Comparison of ENCODE assay signal across 9 cellular contexts in the genomic region with DNA sequence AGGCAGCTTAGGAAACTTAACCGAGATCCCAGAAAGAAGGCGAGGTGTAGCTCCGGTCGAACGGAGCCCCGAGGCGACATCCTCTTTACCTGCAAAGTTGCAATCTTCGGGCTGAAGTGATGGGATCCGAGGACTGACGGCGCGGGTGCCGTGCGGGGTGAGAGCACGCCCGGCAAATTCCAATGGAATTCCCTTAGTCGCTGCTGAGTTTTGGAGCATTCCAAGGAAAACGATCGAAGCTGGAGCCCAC. TPM values are rescaled to one million over a fixed set of nuclear protein-coding genes. Genes with fewer than 3 reads are reported as not detected.
DNase-seq lines count a peak whose midpoint lies in the region; ATAC-seq, FAIRE-seq and TF ChIP-seq lines count a peak whose summit lies in the region.
"Had no signal": no experiment of that assay in that cellular context is flagged by ENCODE, and none has a peak within 500 bp of the region (broad histone marks: within the 10 kb centered on the region; RNA-seq: fewer than 3 reads in every experiment).

No MANE protein-coding gene starts in this region.

- no peaks in the 10 kb centered on the region for H3K9me1 ChIP-seq in keratinocyte (ENCODE audit: control insufficient read depth, extremely low read depth, insufficient read depth, low read length)

- peaks cover 3% of the 10 kb centered on the region for H3F3A ChIP-seq in smooth muscle cell (ENCODE audit: low read depth)

- no peak for FAIRE-seq in keratinocyte (lab: Jason Lieb, UNC)

- no peak overlapping the region for H3K27ac Mint-ChIP-seq in MCF 10A (ENCODE audit: low read depth, unreplicated experiment)
- H3K27ac Mint-ChIP-seq: natural killer cell treated with Interleukin-12 subunit alpha and Interleukin-12 subunit beta and Interleukin-15 and Interleukin-18, amount 100 ng/mL, for 72 hours had no signal

- H3K4me1 Mint-ChIP-seq in MCF 10A (ENCODE audit: insufficient read depth, unreplicated experiment), result peaks cover 12% of the 10 kb centered on the region

- no peak overlapping the region for H3K27ac ChIP-seq in HUES6 (ENCODE audit: low read depth, low read length)
- H3K27ac ChIP-seq in keratinocyte (ENCODE audit: control insufficient read depth, insufficient read depth, low read length), result no peak overlapping the region
- H3K27ac ChIP-seq in smooth muscle cell (ENCODE audit: low read depth), result no peak overlapping the region

- H2AFZ ChIP-seq in keratinocyte (ENCODE audit: control insufficient read depth, low read length) (peak overlapping the region; percentile 39), smooth muscle cell (ENCODE audit: low read depth) (peak overlapping the region; percentile 98)

- dilution Hi-C loops in keratinocyte (cut with MboI; ENCODE audit: extremely low pct_ligation_motif_present, low sequenced_read_pairs), result no loop called here

- H3K27me3 ChIP-seq in HUES6 (ENCODE audit: control insufficient read depth, insufficient read depth, low read length) (peaks cover 30% of the 10 kb centered on the region), keratinocyte (ENCODE audit: control insufficient read depth, extremely low read depth, insufficient read depth, low read length) (peaks cover 17% of the 10 kb centered on the region), smooth muscle cell (ENCODE audit: low read depth) (peaks cover 9% of the 10 kb centered on the region)

- under 1% methylated on average over 19 of the region's 19 CpGs for WGBS in smooth muscle cell (ENCODE audit: low lambda C conversion rate)

- POLR2A ChIA-PET in MCF 10A (lab: Yijun Ruan, JAX), result interaction anchor here (0.9 to 1.1 kb wide), 2 partner anchors 498 to 660 kb away, joined by 3 read pairs; no protein-coding TSS in a partner anchor

- peaks cover 12% of the 10 kb centered on the region for H3K27me3 Mint-ChIP-seq in MCF 10A (ENCODE audit: insufficient read depth, unreplicated experiment)

- H3K4me3 Mint-ChIP-seq in MCF 10A (ENCODE audit: unreplicated experiment), result peak overlapping the region; percentile 71
- H3K4me3 Mint-ChIP-seq: natural killer cell treated with Interleukin-12 subunit alpha and Interleukin-12 subunit beta and Interleukin-15 and Interleukin-18, amount 100 ng/mL, for 72 hours had no signal

- H3K9me3 Mint-ChIP-seq in MCF 10A (ENCODE audit: unreplicated experiment), result no peaks in the 10 kb centered on the region

- no TSS peak for BruUV-seq in MCF 10A (replicated peaks; lab: Mats Ljungman, UMichigan)

- intact Hi-C loops in MCF 10A (cut with micrococcal nuclease), result loop anchor here (10.0 kb wide), 1 partner anchor 895 kb away; no protein-coding TSS in a partner anchor

- H3K36me3 Mint-ChIP-seq in MCF 10A (ENCODE audit: insufficient read depth, unreplicated experiment), result no peaks in the 10 kb centered on the region

- H3K9me3 ChIP-seq in HUES6 (ENCODE audit: control insufficient read depth, insufficient read depth, low read depth, low read length) (no peaks in the 10 kb centered on the region), keratinocyte (ENCODE audit: control insufficient read depth, low read depth, low read length) (no peaks in the 10 kb centered on the region), smooth muscle cell (replicated peaks; ENCODE audit: low read depth) (no peaks in the 10 kb centered on the region)

- H3K9ac ChIP-seq in HUES6 (ENCODE audit: low read length), result peak overlapping the region; percentile 72
- H3K9ac ChIP-seq in keratinocyte (ENCODE audit: control insufficient read depth, extremely low read depth, insufficient read depth, low read length), result no peak overlapping the region
- H3K9ac ChIP-seq in smooth muscle cell (ENCODE audit: low read depth), result no peak overlapping the region

- H3K36me3 ChIP-seq in HUES6 (ENCODE audit: control insufficient read depth, insufficient read depth, low read length) (no peaks in the 10 kb centered on the region), keratinocyte (ENCODE audit: control insufficient read depth in 2 of 2, extremely low read depth in 1 of 2, insufficient read depth in 2 of 2, low read length in 2 of 2) (no peaks in the 10 kb centered on the region), smooth muscle cell (ENCODE audit: low read depth) (no peaks in the 10 kb centered on the region)

- DNase-seq in MCF 10A (ENCODE audit: unreplicated experiment) (no peak), keratinocyte (ENCODE audit: low read depth, low spot score) (no peak), smooth muscle cell (lab: John Stamatoyannopoulos, UW; ENCODE audit: unreplicated experiment) (no peak), T1000 (lab: John Stamatoyannopoulos, UW) (no peak), glomerular visceral epithelial cell (ENCODE audit: extremely low spot score) (no peak)

- H4K20me1 ChIP-seq in keratinocyte (ENCODE audit: control insufficient read depth, extremely low read depth, insufficient read depth, low read length), result no peaks in the 10 kb centered on the region
- no peaks in the 10 kb centered on the region for H4K20me1 ChIP-seq in smooth muscle cell (ENCODE audit: low read depth)

- H3K79me2 ChIP-seq in keratinocyte (ENCODE audit: control insufficient read depth, insufficient read depth, low read length) (no peaks in the 10 kb centered on the region), smooth muscle cell (ENCODE audit: low read depth) (no peaks in the 10 kb centered on the region)

- peak overlapping the region; percentile 84 for H3K4me3 ChIP-seq in HUES6 (ENCODE audit: low read depth, low read length)
- H3K4me3 ChIP-seq in keratinocyte (ENCODE audit: control insufficient read depth in 2 of 3, extremely low read depth in 1 of 3, insufficient read depth in 2 of 3, low read depth in 1 of 3, low read length in 3 of 3), result peak overlapping the region; percentile 11 to 64 (median 50)
- H3K4me3 ChIP-seq in smooth muscle cell, result peak overlapping the region; percentile 70

- CTCF ChIA-PET in MCF 10A (lab: Yijun Ruan, JAX), result interaction anchor here (0.5 to 4.0 kb wide), 17 partner anchors 8 to 715 kb away, joined by 3 to 30 read pairs (median 4); no protein-coding TSS in a partner anchor

- ATAC-seq in HG03175 (IDR thresholded peaks at IDR 0.05; ENCODE audit: unreplicated experiment) (no peak), HG02884 (IDR thresholded peaks at IDR 0.05; ENCODE audit: unreplicated experiment) (no peak)

- TF ChIP-seq CTCF in MCF 10A (IDR thresholded peaks at IDR 0.05; ENCODE audit: unreplicated experiment) (no peak), keratinocyte (optimal IDR thresholded peaks at IDR 0.05 in 1 of 3, IDR thresholded peaks at IDR 0.05 in 1 of 3, conservative IDR thresholded peaks at IDR 0.05 in 1 of 3; ENCODE audit: extremely low read depth in 1 of 3, insufficient read depth in 2 of 3, low read length in 3 of 3) (no peak), smooth muscle cell (IDR thresholded peaks at IDR 0.05; ENCODE audit: borderline replicate concordance, insufficient read depth, poor library complexity, severe bottlenecking) (no peak)

- H3K4me2 ChIP-seq in keratinocyte (ENCODE audit: control insufficient read depth, extremely low read depth, insufficient read depth, low read depth, low read length), result peak overlapping the region; percentile 92
- H3K4me2 ChIP-seq in smooth muscle cell, result peak overlapping the region; percentile 87

- H3K4me1 ChIP-seq in HUES6 (ENCODE audit: control insufficient read depth, insufficient read depth, low read length) (peaks cover 9% of the 10 kb centered on the region), keratinocyte (ENCODE audit: control insufficient read depth, extremely low read depth, insufficient read depth, low read length) (peaks cover 18% of the 10 kb centered on the region), smooth muscle cell (ENCODE audit: low read depth) (peaks cover 24% of the 10 kb centered on the region)

RNA-seq across cellular contexts. Expression of gene TRPC4, which starts 0.1 kb away (rescaled TPM):
- total RNA-seq in MCF 10A (2022) (not detected in 2 replicates), smooth muscle cell (not detected in 2 replicates)
- polyA plus RNA-seq in keratinocyte (0.03 TPM in 1 of 3 replicates, not detected in the others), smooth muscle cell (0.09 TPM in 1 of 2 replicates, not detected in the other)
- 0.19 TPM for polyA plus RNA-seq in keratinocyte (2011; ENCODE audit: low read depth)
- 0.02 TPM in 1 of 2 replicates, not detected in the other for polyA plus RNA-seq in keratinocyte (2011; cell fraction: cytosol; rRNA removed)
- polyA plus RNA-seq in keratinocyte (2011; cell fraction: nucleus; rRNA removed), result not detected in 2 replicates
- polyA plus RNA-seq in keratinocyte (2012; ENCODE audit: low replicate concordance), result not detected in 2 replicates
- not detected in 3 replicates for polyA minus RNA-seq in keratinocyte
- polyA minus RNA-seq in keratinocyte (2011; cell fraction: cytosol; rRNA and poly(A)+ RNA removed), result not detected
- not detected in 2 replicates for polyA minus RNA-seq in keratinocyte (2011; cell fraction: nucleus; rRNA and poly(A)+ RNA removed)
- total RNA-seq: natural killer cell treated with Interleukin-12 subunit alpha and Interleukin-12 subunit beta and Interleukin-15 and Interleukin-18, amount 100 ng/mL, for 72 hours had no signal
